Comparison of ENCODE assay signal across 10 cellular contexts in the genomic region with DNA sequence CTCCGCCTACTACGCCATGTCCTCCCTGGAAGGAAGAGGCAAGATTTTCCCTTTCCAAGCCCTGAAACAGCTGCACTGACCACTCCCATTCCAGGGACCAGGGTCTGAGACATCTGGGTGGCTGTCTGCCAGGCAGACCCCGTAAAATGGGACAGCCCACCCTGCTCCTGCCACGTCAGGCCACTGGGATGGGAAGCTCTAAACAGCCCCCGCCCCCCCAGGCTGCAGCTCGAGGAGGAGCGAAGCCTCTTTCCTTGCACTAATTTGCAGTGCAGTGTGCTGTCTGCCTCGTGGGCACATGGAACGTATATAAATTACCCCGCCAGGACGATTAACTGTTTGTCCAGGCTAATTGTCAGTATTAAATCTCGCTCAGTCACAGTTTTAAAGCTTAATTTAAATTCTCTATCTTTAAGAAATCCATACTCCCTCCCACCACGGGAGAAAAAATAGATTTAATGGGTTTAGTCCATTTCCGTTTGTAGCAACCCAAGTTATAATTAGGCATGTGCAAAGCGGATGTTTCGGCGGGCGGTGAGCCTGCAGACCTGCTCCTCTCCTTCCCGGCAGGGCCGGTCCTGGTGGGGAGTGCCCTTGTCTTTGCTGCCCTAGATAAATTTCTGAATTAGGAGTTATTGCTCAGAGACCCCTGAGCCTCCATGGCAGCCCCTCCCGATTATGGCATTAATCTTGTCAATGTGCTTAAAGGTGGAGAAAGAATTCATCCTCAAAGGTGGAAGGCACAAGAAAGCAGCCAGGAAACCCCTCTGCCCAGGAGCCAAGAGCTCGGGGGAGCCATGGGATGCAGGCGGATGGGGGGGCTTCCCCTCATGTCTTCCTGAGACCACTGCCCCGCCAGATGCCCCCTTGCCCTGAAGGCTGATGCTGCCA.
DNase-seq lines count a peak whose midpoint lies in the region; ATAC-seq and TF ChIP-seq lines count a peak whose summit lies in the region.
"Had no signal": no experiment of that assay in that cellular context is flagged by ENCODE, and none has a peak within 500 bp of the region (broad histone marks: within the 10 kb centered on the region; RNA-seq: fewer than 3 reads in every experiment).

No MANE protein-coding gene starts in this region.

- peaks cover 5 to 6% of the 10 kb centered on the region in 2 donors for H3K4me1 ChIP-seq in gastrocnemius medialis

- TF ChIP-seq POLR2A in gastrocnemius medialis (IDR thresholded peaks at IDR 0.05): no peak

- no peaks in the 10 kb centered on the region for H3K9me3 ChIP-seq in gastrocnemius medialis
- H3K9me3 ChIP-seq: ascending aorta had no signal

- intact Hi-C loops in gastrocnemius medialis (cut with DNase I; ENCODE audit: low total_unique reads): no loop called here
- intact Hi-C loops in posterior vena cava (cut with DNase I): no loop called here

- H3K27me3 ChIP-seq in gastrocnemius medialis: peaks cover 7 to 19% (median 15%) of the 10 kb centered on the region in 3 donors
- H3K27me3 ChIP-seq: ascending aorta had no signal

- no peak for ATAC-seq in gastrocnemius medialis

- in situ Hi-C loops in GM13977 (cut with MboI; ENCODE audit: low pct_unique_long_range_greater_than_20kb, low sequenced_read_pairs, unreplicated experiment): no loop called here
- in situ Hi-C loops in gastrocnemius medialis (cut with MboI; ENCODE audit: low sequenced_read_pairs in 4 of 4): no loop called here

- no peak overlapping the region for H3K27ac ChIP-seq in coronary artery
- peak overlapping the region in 1 of 4 donors; percentile 17 for H3K27ac ChIP-seq in gastrocnemius medialis
- H3K27ac ChIP-seq: ascending aorta had no signal

- DNase-seq in GM13977 (ENCODE audit: low spot score): peak; percentile 28
- DNase-seq in NCI-H2227 (lab: John Stamatoyannopoulos, UW; ENCODE audit: unreplicated experiment): peak; percentile 60
- peak; percentile 53 for DNase-seq in coronary artery (ENCODE audit: low spot score)
- no peak for DNase-seq in gastrocnemius medialis
- DNase-seq in posterior vena cava (ENCODE audit: low spot score): no peak
- no peak for DNase-seq in 8988T
- no peak for DNase-seq in DMS114 treated with DMSO at 0.1 percent for 48 hours (lab: John Stamatoyannopoulos, UW; ENCODE audit: unreplicated experiment)
- DNase-seq: SHP77 treated with DMSO at 0.1 percent for 48 hours, small intestine had no signal

- peak overlapping the region; percentile 52 for H3K4me3 ChIP-seq in coronary artery
- peak overlapping the region; percentile 1 to 20 (median 12) for H3K4me3 ChIP-seq in gastrocnemius medialis

- TF ChIP-seq CTCF in GM13977 (IDR thresholded peaks at IDR 0.05; ENCODE audit: extremely low read depth, insufficient read depth, missing control alignments): no peak
- TF ChIP-seq CTCF in coronary artery (IDR thresholded peaks at IDR 0.05): no peak
- no peak for TF ChIP-seq CTCF in gastrocnemius medialis (IDR thresholded peaks at IDR 0.05 in 4 of 5, conservative IDR thresholded peaks at IDR 0.05 in 1 of 5)

- no peaks in the 10 kb centered on the region for H3K36me3 ChIP-seq in gastrocnemius medialis
- H3K36me3 ChIP-seq: ascending aorta had no signal

Comparison
In these comparisons a context has a peak if more than half of its experiments do, and no peak if none do; other contexts are left out.
1. DNase-seq: peak in GM13977 (single experiment), NCI-H2227 (single experiment) and coronary artery (single experiment); none in gastrocnemius medialis (0 of 2), posterior vena cava (single experiment), 8988T (single experiment) and DMS114 treated with DMSO at 0.1 percent for 48 hours (single experiment).